8 cellular contexts compared by ENCODE assay signal in the genomic region with DNA sequence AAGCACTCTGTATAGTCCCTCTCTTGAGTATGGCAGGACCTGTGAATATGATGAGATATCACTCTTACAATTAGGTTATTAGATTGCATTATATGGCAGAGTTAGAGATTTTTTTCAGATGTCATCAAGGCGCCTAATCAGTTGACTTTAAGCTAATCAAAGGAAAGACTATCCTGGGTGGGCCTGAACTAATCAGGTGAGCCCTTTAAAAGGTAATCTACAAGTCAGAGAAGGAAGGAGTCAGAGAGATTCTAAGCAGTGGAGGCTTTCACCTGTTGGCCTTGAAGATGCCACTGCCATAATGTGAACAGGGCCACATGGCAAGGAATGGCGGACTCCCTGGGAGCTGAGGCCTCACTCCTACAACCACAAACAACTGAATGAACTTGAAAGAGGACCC.
"Had no signal": no experiment of that assay in that cellular context is flagged by ENCODE, and none has a peak within 500 bp of the region (broad histone marks: within the 10 kb centered on the region; RNA-seq: fewer than 3 reads in every experiment).

No MANE protein-coding gene starts in this region.

- ATAC-seq: GM12878 had no signal

- DNase-seq: GDM1, GF-D8 had no signal

- H3K4me3 ChIP-seq: GM12878 had no signal

- FAIRE-seq: G401.6, GM12878, GM12891, GM12892, GM18507, GM19239 had no signal
